22 cellular contexts compared by ENCODE assay signal in genomic region chr15:97502038-97502437, GRCh38.
DNase-seq lines count a peak whose midpoint lies in the region; FAIRE-seq and TF ChIP-seq lines count a peak whose summit lies in the region.
"Had no signal": no experiment of that assay in that cellular context is flagged by ENCODE, and none has a peak within 500 bp of the region (broad histone marks: within the 10 kb centered on the region; RNA-seq: fewer than 3 reads in every experiment).

No MANE protein-coding gene starts in this region.

- H4K91ac ChIP-seq in mesenchymal stem cell (ENCODE audit: low read length): no peak overlapping the region

- peak overlapping the region in 1 of 2 experiments; percentile 84 for H2BK12ac ChIP-seq in mesenchymal stem cell (ENCODE audit: low read length in 2 of 2)

- H3K27me3 ChIP-seq in endothelial cell of umbilical vein (ENCODE audit: control insufficient read depth in 2 of 2, insufficient read depth in 2 of 2, low read length in 2 of 2): no peaks in the 10 kb centered on the region
- no peaks in the 10 kb centered on the region for H3K27me3 ChIP-seq in mesenchymal stem cell (ENCODE audit: control insufficient read depth in 1 of 2, insufficient read depth in 1 of 2, low read length in 2 of 2)

- no peak overlapping the region for H3K27ac ChIP-seq in RWPE1
- peak overlapping the region; percentile 99 for H3K27ac ChIP-seq in endothelial cell of umbilical vein (ENCODE audit: insufficient read depth, low read depth, low read length)
- no peak overlapping the region for H3K27ac ChIP-seq in mesenchymal stem cell (ENCODE audit: low read length, poor library complexity, severe bottlenecking)
- H3K27ac ChIP-seq in coronary artery: no peak overlapping the region
- H3K27ac ChIP-seq: GM23248, left ventricle myocardium inferior, parathyroid adenoma, skin epidermis, VCaP had no signal

- no peak overlapping the region for H4K8ac ChIP-seq in mesenchymal stem cell (ENCODE audit: low read length)

- peak overlapping the region in 1 of 2 experiments; percentile 51 for H3K4ac ChIP-seq in mesenchymal stem cell (ENCODE audit: low read depth in 1 of 2, low read length in 2 of 2)

- peak; percentile 82 for FAIRE-seq in endothelial cell of umbilical vein (lab: Jason Lieb, UNC)

- TF ChIP-seq CTCF in RWPE1 (conservative IDR thresholded peaks at IDR 0.05; ENCODE audit: low read depth) (no peak), endothelial cell of umbilical vein (IDR thresholded peaks at IDR 0.05; ENCODE audit: extremely low read depth in 1 of 2, insufficient read depth in 1 of 2, low read depth in 1 of 2, low read length in 2 of 2) (no peak), coronary artery (IDR thresholded peaks at IDR 0.05) (no peak)

- H3K4me1 ChIP-seq in endothelial cell of umbilical vein (ENCODE audit: control insufficient read depth, extremely low read depth, insufficient read depth, low read length): peaks cover 34% of the 10 kb centered on the region
- no peaks in the 10 kb centered on the region for H3K4me1 ChIP-seq in mesenchymal stem cell (ENCODE audit: control insufficient read depth, insufficient read depth, low read depth, low read length)
- H3K4me1 ChIP-seq: left ventricle myocardium inferior, parathyroid adenoma had no signal

- H3K36me3 ChIP-seq in endothelial cell of umbilical vein (ENCODE audit: control insufficient read depth in 2 of 2, extremely low read depth in 1 of 2, insufficient read depth in 2 of 2, low read length in 2 of 2): no peaks in the 10 kb centered on the region
- no peaks in the 10 kb centered on the region for H3K36me3 ChIP-seq in mesenchymal stem cell (ENCODE audit: control insufficient read depth in 1 of 2, insufficient read depth in 2 of 2, low read depth in 1 of 2, low read length in 2 of 2)
- H3K36me3 ChIP-seq: left ventricle myocardium inferior had no signal

- no peak overlapping the region for H2BK15ac ChIP-seq in mesenchymal stem cell (ENCODE audit: low read depth, poor library complexity, severe bottlenecking)

- no peaks in the 10 kb centered on the region for H4K20me1 ChIP-seq in endothelial cell of umbilical vein (replicated peaks; ENCODE audit: control insufficient read depth, extremely low read depth, insufficient read depth, low read length)

- no TSS peak for BruUV-seq in endothelial cell of umbilical vein (replicated peaks; lab: Mats Ljungman, UMichigan)

- no peaks in the 10 kb centered on the region for H3K79me2 ChIP-seq in endothelial cell of umbilical vein (ENCODE audit: control insufficient read depth, insufficient read depth, low read length)
- H3K79me2 ChIP-seq: parathyroid adenoma had no signal

- no peak overlapping the region for H3K23ac ChIP-seq in mesenchymal stem cell (ENCODE audit: low read length in 2 of 2)

- H3K4me3 ChIP-seq in endothelial cell of umbilical vein (replicated peaks in 1 of 3; ENCODE audit: insufficient read depth in 1 of 3, low read depth in 1 of 3, low read length in 3 of 3) (no peak overlapping the region), mesenchymal stem cell (ENCODE audit: insufficient read depth in 1 of 2, low read depth in 1 of 2, low read length in 2 of 2) (no peak overlapping the region), coronary artery (no peak overlapping the region)
- H3K4me3 ChIP-seq: GM23248, left ventricle myocardium inferior, skin epidermis had no signal

- H2BK120ac ChIP-seq in mesenchymal stem cell (ENCODE audit: low read depth, low read length): no peak overlapping the region

- peak overlapping the region; percentile 65 for H2AFZ ChIP-seq in endothelial cell of umbilical vein (ENCODE audit: low read depth, low read length)
- H2AFZ ChIP-seq in mesenchymal stem cell (ENCODE audit: low read depth, low read length): no peak overlapping the region
- H2AFZ ChIP-seq: GM23248, parathyroid adenoma had no signal

- intact Hi-C loops in endothelial cell of umbilical vein (cut with micrococcal nuclease): loop anchor here (5.0 to 10.0 kb wide), 3 partner anchors 255 to 1173 kb away; no protein-coding TSS in a partner anchor

- peak overlapping the region in 1 of 2 experiments; percentile 78 for H3K18ac ChIP-seq in mesenchymal stem cell (ENCODE audit: low read depth in 1 of 2, low read length in 2 of 2)

- WGBS in mesenchymal stem cell: 15% methylated on average over 1 of the region's 2 CpGs

- CTCF ChIA-PET in RWPE1 (lab: Yijun Ruan, JAX) (no interaction called here), endothelial cell of umbilical vein (lab: Charles Lee) (no interaction called here)

- dilution Hi-C loops in endothelial cell of umbilical vein (cut with MboI; ENCODE audit: extremely low pct_ligation_motif_present, low sequenced_read_pairs): no loop called here

- H2BK5ac ChIP-seq in mesenchymal stem cell (ENCODE audit: low read depth, low read length, poor library complexity, severe bottlenecking): no peak overlapping the region

- H3K4me2 ChIP-seq in endothelial cell of umbilical vein (ENCODE audit: insufficient read depth, low read length): peak overlapping the region; percentile 5
- H3K4me2 ChIP-seq in mesenchymal stem cell (ENCODE audit: low read length, poor library complexity, severe bottlenecking): no peak overlapping the region

- H3K79me1 ChIP-seq in mesenchymal stem cell (replicated peaks; ENCODE audit: low read length, poor library complexity, severe bottlenecking): no peaks in the 10 kb centered on the region

- TF ChIP-seq POLR2A in endothelial cell of umbilical vein (IDR thresholded peaks at IDR 0.05; ENCODE audit: low read depth, low read length): no peak

- no peak overlapping the region for H3K14ac ChIP-seq in mesenchymal stem cell (ENCODE audit: low read length in 2 of 2)

- no peaks in the 10 kb centered on the region for H3K9me1 ChIP-seq in endothelial cell of umbilical vein (replicated peaks; ENCODE audit: control insufficient read depth, extremely low read depth, insufficient read depth, low read length)

- DNase-seq in H4 (ENCODE audit: low spot score) (peak; percentile 9), RWPE1 (ENCODE audit: low spot score) (peak; percentile 62), endothelial cell of umbilical vein (ENCODE audit: low read depth, low spot score) (peak; percentile 87), mesenchymal stem cell (peak; percentile 50), coronary artery (ENCODE audit: low spot score) (no peak), T-helper 9 cell (no peak), mucosa of gallbladder (ENCODE audit: low spot score) (no peak)
- no peak for DNase-seq in activated CD4-positive, alpha-beta T cell treated with anti-CD3 and anti-CD28 coated beads for 4 hours
- DNase-seq: activated CD4-positive, alpha-beta T cell treated with anti-CD3 and anti-CD28 coated beads, Interleukin-2, amount 50 U/mL, for 4 hours; activated T-cell treated with anti-CD3 and anti-CD28 coated beads, Interleukin-2, amount 50 U/mL, for 4 hours; CD8-positive, alpha-beta memory T cell; effector memory CD8-positive, alpha-beta T cell; GM23248; left ventricle myocardium inferior; NCI-H2029 treated with DMSO at 0.1 percent for 48 hours; NCI-H446 treated with DMSO at 0.1 percent for 48 hours; SHP77; stimulated activated CD4-positive, alpha-beta T cell treated with anti-CD3 and anti-CD28 coated beads, Interleukin-4, amount 100 ng/mL, for 1 hour; T-helper 1 cell had no signal

- POLR2A ChIA-PET in RWPE1 (lab: Yijun Ruan, JAX; ENCODE audit: low non-redundant PET) (no interaction called here), endothelial cell of umbilical vein (lab: Charles Lee) (no interaction called here)

- H3K9me3 ChIP-seq in endothelial cell of umbilical vein (replicated peaks; ENCODE audit: control insufficient read depth, insufficient read depth, low read length): no peaks in the 10 kb centered on the region
- H3K9me3 ChIP-seq in mesenchymal stem cell (ENCODE audit: control insufficient read depth, low read length): peaks cover 7% of the 10 kb centered on the region
- H3K9me3 ChIP-seq: left ventricle myocardium inferior had no signal

- H2AK5ac ChIP-seq in mesenchymal stem cell (ENCODE audit: low read length, severe bottlenecking): no peak overlapping the region

- H3K9ac ChIP-seq in endothelial cell of umbilical vein (replicated peaks; ENCODE audit: extremely low read depth, insufficient read depth, low read length) (no peak overlapping the region), mesenchymal stem cell (ENCODE audit: low read length) (no peak overlapping the region)
- H3K9ac ChIP-seq: GM23248, parathyroid adenoma had no signal

TF ChIP-seq in endothelial cell of umbilical vein, 7 proteins besides CTCF, POLR2A, EP300 and RAD21:
- TF ChIP-seq MAX (IDR thresholded peaks at IDR 0.05; ENCODE audit: insufficient read depth, insufficient read length) (no peak), MYC (IDR thresholded peaks at IDR 0.05; ENCODE audit: low read depth, low read length) (no peak), FOS (IDR thresholded peaks at IDR 0.05; ENCODE audit: borderline replicate concordance, insufficient read depth, low read length) (peak; percentile 86), GATA2 (IDR thresholded peaks at IDR 0.05; ENCODE audit: insufficient read depth, insufficient read length, low read depth, low read length) (peak; percentile 46), JUN (IDR thresholded peaks at IDR 0.05; ENCODE audit: borderline replicate concordance, insufficient read depth, insufficient read length, low read depth) (peak; percentile 87), POLR2AphosphoS5 (IDR thresholded peaks at IDR 0.05; ENCODE audit: insufficient read depth, low read depth, low read length) (peak; percentile 46)

Comparison
In these comparisons a context has a peak if more than half of its experiments do, and no peak if none do; other contexts are left out.
1. DNase-seq: peak in H4 (single experiment), RWPE1 (single experiment), endothelial cell of umbilical vein (single experiment) and mesenchymal stem cell (single experiment); none in coronary artery (single experiment), T-helper 9 cell (single experiment), activated CD4-positive, alpha-beta T cell treated with anti-CD3 and anti-CD28 coated beads for 4 hours (0 of 2) and mucosa of gallbladder (single experiment).